Comparison of ENCODE assay signal across 8 cellular contexts in genomic region chr5:132426525-132427138, GRCh38. TPM values are rescaled to one million over a fixed set of nuclear protein-coding genes. Genes with fewer than 3 reads are reported as not detected.
DNase-seq lines count a peak whose midpoint lies in the region; ATAC-seq and TF ChIP-seq lines count a peak whose summit lies in the region.

No MANE protein-coding gene starts in this region.

- H3K4me1 ChIP-seq in skeletal muscle tissue (ENCODE audit: control insufficient read depth in 3 of 3, insufficient read depth in 3 of 3, low read length in 3 of 3) = peaks cover 67 to 79% (median 77%) of the 10 kb centered on the region in 3 donors

- ATAC-seq in GM18909 (IDR thresholded peaks at IDR 0.05; ENCODE audit: poor library complexity, unreplicated experiment) = peak; percentile 45
- peak; percentile 36 for ATAC-seq in HG03442 (IDR thresholded peaks at IDR 0.05; ENCODE audit: unreplicated experiment)
- peak; percentile 36 to 69 for ATAC-seq in activated naive CD4-positive, alpha-beta T cell treated with anti-CD3 and anti-CD28 coated beads, Interleukin-2, amount 50 U/mL, for 72 hours
- ATAC-seq in left ventricle myocardium superior = peak; percentile 44

- H3K4me3 ChIP-seq in AG09309 (ENCODE audit: control insufficient read depth, low read depth, low read length) = no peak overlapping the region
- H3K4me3 ChIP-seq in skeletal muscle tissue (ENCODE audit: low read length in 3 of 3) = peak overlapping the region in 2 of 3 donors; percentile 49 to 52

- TF ChIP-seq CTCF in AG09309 (IDR thresholded peaks at IDR 0.05; ENCODE audit: control insufficient read depth, insufficient read depth, low read depth, low read length, missing control alignments) = peak; percentile 66

- H3K9ac ChIP-seq in skeletal muscle tissue (ENCODE audit: low read depth in 1 of 3, low read length in 3 of 3) = peak overlapping the region; percentile 14 to 71 (median 29)

- DNase-seq in AG09309 (ENCODE audit: low read depth) = peak; percentile 72
- DNase-seq in SK-N-DZ (ENCODE audit: low spot score) = peak; percentile 49
- DNase-seq in activated naive CD4-positive, alpha-beta T cell treated with anti-CD3 and anti-CD28 coated beads, Interleukin-2, amount 50 U/mL, for 72 hours (ENCODE audit: low spot score in 2 of 2) = peak; percentile 66 to 88
- DNase-seq in left ventricle myocardium superior = peak; percentile 75
- no peak for DNase-seq in hippocampal formation (lab: John Stamatoyannopoulos, UW)

- H3K9me3 ChIP-seq in skeletal muscle tissue (ENCODE audit: control insufficient read depth in 3 of 3, low read length in 3 of 3) = no peaks in the 10 kb centered on the region

- no peaks in the 10 kb centered on the region for H3K27me3 ChIP-seq in skeletal muscle tissue (ENCODE audit: control insufficient read depth in 3 of 3, insufficient read depth in 3 of 3, low read length in 3 of 3)

- H3K9me3 Mint-ChIP-seq in activated naive CD4-positive, alpha-beta T cell treated with anti-CD3 and anti-CD28 coated beads, Interleukin-2, amount 50 U/mL, for 72 hours = peaks cover 0 to 4% of the 10 kb centered on the region in 2 donors

- peaks cover 9 to 14% of the 10 kb centered on the region in 2 donors for H3K36me3 Mint-ChIP-seq in activated naive CD4-positive, alpha-beta T cell treated with anti-CD3 and anti-CD28 coated beads, Interleukin-2, amount 50 U/mL, for 72 hours

- H3K27ac Mint-ChIP-seq in activated naive CD4-positive, alpha-beta T cell treated with anti-CD3 and anti-CD28 coated beads, Interleukin-2, amount 50 U/mL, for 72 hours = peak overlapping the region; percentile 96 to 100

- intact Hi-C loops in left ventricle myocardium superior (cut with micrococcal nuclease) = no loop called here

- peak overlapping the region; percentile 76 for H3K27ac ChIP-seq in skeletal muscle tissue (ENCODE audit: low read depth, low read length)

- peaks cover 0 to 5% (median 0%) of the 10 kb centered on the region in 3 donors for H3K36me3 ChIP-seq in skeletal muscle tissue (ENCODE audit: control insufficient read depth in 3 of 3, insufficient read depth in 3 of 3, low read length in 3 of 3)

RNA-seq across cellular contexts. Expression of gene SLC22A5, which starts 57.1 kb away (rescaled TPM):
- 1.3 and 1.5 TPM in 2 replicates for polyA plus RNA-seq in SK-N-DZ (2014; cell fraction: cytosol; rRNA removed)
- polyA plus RNA-seq in SK-N-DZ (2014; cell fraction: nucleus; rRNA removed) = 2.8 and 7.0 TPM in 2 replicates
- total RNA-seq in activated naive CD4-positive, alpha-beta T cell treated with anti-CD3 and anti-CD28 coated beads, Interleukin-2, amount 50 U/mL, for 72 hours = 1 to 10 TPM; 3.1 to 5.5 TPM
- total RNA-seq in left ventricle myocardium superior (26.6 TPM), skeletal muscle tissue (2.1 TPM)

Comparison
In these comparisons a context has a peak if more than half of its experiments do, and no peak if none do; other contexts are left out.
1. DNase-seq: peak in AG09309 (single experiment), SK-N-DZ (single experiment), activated naive CD4-positive, alpha-beta T cell treated with anti-CD3 and anti-CD28 coated beads, Interleukin-2, amount 50 U/mL, for 72 hours (2 of 2) and left ventricle myocardium superior (single experiment); none in hippocampal formation (0 of 2).
2. Peak in every context shown above with its lines, with median percentiles within 50 percentile points of each other: ATAC-seq.